ENCODE assay signal across 7 cellular contexts in genomic region chr3:139533781-139534443, GRCh38. TPM values are rescaled to one million over a fixed set of nuclear protein-coding genes. Genes with fewer than 3 reads are reported as not detected.
DNase-seq lines count a peak whose midpoint lies in the region; ATAC-seq, FAIRE-seq and TF ChIP-seq lines count a peak whose summit lies in the region.

No MANE protein-coding gene starts in this region.

- H3K23ac ChIP-seq in H1 (ENCODE audit: insufficient read length) = no peak overlapping the region

- H4K20me1 ChIP-seq in H1 (replicated peaks in 1 of 2; ENCODE audit: control insufficient read depth in 1 of 2, insufficient read depth in 2 of 2, low read length in 2 of 2) (no peaks in the 10 kb centered on the region), osteoblast (ENCODE audit: insufficient read depth, low read length) (no peaks in the 10 kb centered on the region), GM23338 (replicated peaks; ENCODE audit: insufficient read depth) (peaks cover 3% of the 10 kb centered on the region)

- H3K9me3 Mint-ChIP-seq in GM23338 = no peaks in the 10 kb centered on the region

- peaks cover 15% of the 10 kb centered on the region for H3K27me3 Mint-ChIP-seq in GM23338 (ENCODE audit: insufficient read depth, low read depth, poor library complexity)

- H2BK15ac ChIP-seq in H1 (ENCODE audit: low read length) = no peak overlapping the region

- POLR2A ChIA-PET in H1 (lab: Charles Lee; ENCODE audit: partially characterized antibody) = interaction anchor here (1.1 to 3.2 kb wide), 3 partner anchors 10 to 145 kb away, joined by 4 to 8 read pairs (median 5); partner anchors contain the start of gene COPB2

- H3K36me3 ChIP-seq in H1 (ENCODE audit: control insufficient read depth in 2 of 4, insufficient read depth in 4 of 4, low read length in 3 of 4) (no peaks in the 10 kb centered on the region), osteoblast (ENCODE audit: insufficient read depth, low read length) (no peaks in the 10 kb centered on the region), GM23338 (ENCODE audit: insufficient read depth) (no peaks in the 10 kb centered on the region; the same call in 1 of the 2 replicates)

- no peaks in the 10 kb centered on the region; the same call in 1 of the 2 replicates for H3K23me2 ChIP-seq in H1 (ENCODE audit: low read depth, low read length)

- H3K36me3 Mint-ChIP-seq in GM23338 (ENCODE audit: low read depth) = peaks cover 13% of the 10 kb centered on the region

- DNase-seq in H4 (ENCODE audit: low spot score) (peak; percentile 96), NCI-H2171 (lab: John Stamatoyannopoulos, UW) (peak; percentile 58), H1 (ENCODE audit: low read depth in 1 of 2, low spot score in 2 of 2) (no peak), osteoblast (ENCODE audit: insufficient read length, low spot score, missing footprints) (peak; percentile 68), GM23338 (ENCODE audit: low spot score) (no peak), AG20443 (ENCODE audit: low spot score) (no peak), dedifferentiated amniotic fluid mesenchymal stem cell (ENCODE audit: extremely low spot score) (no peak)

- TF ChIP-seq CTCF in H1 (IDR thresholded peaks at IDR 0.05; ENCODE audit: control extremely low read depth in 1 of 3, insufficient read depth in 1 of 3, low read depth in 1 of 3, low read length in 3 of 3) (no peak), osteoblast (IDR thresholded peaks at IDR 0.05; ENCODE audit: extremely low read depth, low read depth, low read length) (no peak), GM23338 (conservative IDR thresholded peaks at IDR 0.05; ENCODE audit: low read depth in 2 of 2) (no peak)

- no peak for TF ChIP-seq RAD21 in H1 (IDR thresholded peaks at IDR 0.05 in 1 of 2, conservative IDR thresholded peaks at IDR 0.05 in 1 of 2; ENCODE audit: low read depth in 2 of 2, low read length in 2 of 2)

- H3K27me3 ChIP-seq in H1 (replicated peaks in 1 of 4; ENCODE audit: control insufficient read depth in 3 of 4, extremely low read depth in 1 of 4, insufficient read depth in 3 of 4, low read length in 3 of 4) (peaks cover 0 to 15% (median 11%) of the 10 kb centered on the region in 4 experiments; a peak in 4 of 7 replicates), osteoblast (ENCODE audit: insufficient read depth, low read length) (peaks cover under 1% of the 10 kb centered on the region), GM23338 (ENCODE audit: insufficient read depth) (peaks cover 14% of the 10 kb centered on the region)

- no peak overlapping the region for H3K56ac ChIP-seq in H1 (replicated peaks; ENCODE audit: insufficient read length, low read depth, low read length)

- H3K18ac ChIP-seq in H1 (ENCODE audit: extremely low read depth, low read length) = 0 out of 2 replicates have a peak overlapping the region, but pooled peaks have one; percentile 5

- no peak overlapping the region for H3K4ac ChIP-seq in H1 (replicated peaks; ENCODE audit: insufficient read length, low read depth, low read length)

- H2BK120ac ChIP-seq in H1 (replicated peaks; ENCODE audit: low read depth, low read length) = no peak overlapping the region

- H3K4me3 ChIP-seq in H1 (ENCODE audit: extremely low read depth in 1 of 4, insufficient read depth in 2 of 4, low read depth in 3 of 4, low read length in 4 of 4) (no peak overlapping the region), osteoblast (ENCODE audit: insufficient read depth, low read length) (no peak overlapping the region), GM23338 (no peak overlapping the region)

- CTCF ChIA-PET in H1 (lab: Charles Lee; ENCODE audit: partially characterized antibody) = interaction anchor here (0.8 to 3.2 kb wide), 6 partner anchors 8 to 106 kb away, joined by 3 to 14 read pairs (median 7); no protein-coding TSS in a partner anchor

- H2BK12ac ChIP-seq in H1 (ENCODE audit: low read depth, low read length) = no peak overlapping the region

- H2AK5ac ChIP-seq in H1 (ENCODE audit: low read depth, low read length) = no peak overlapping the region

- no peaks in the 10 kb centered on the region for H3K9me2 ChIP-seq in GM23338 (ENCODE audit: insufficient read depth)

- H4K91ac ChIP-seq in H1 (replicated peaks; ENCODE audit: insufficient read length, low read length) = no peak overlapping the region

- no peak overlapping the region for H3K14ac ChIP-seq in H1 (ENCODE audit: insufficient read length)

- H2BK5ac ChIP-seq in H1 (ENCODE audit: low read depth, low read length) = no peak overlapping the region

- 83% methylated on average over 15 of the region's 15 CpGs; no CpG with 5 or more reads in 1 of the 2 experiments for WGBS in H1 (ENCODE audit: extremely low coverage in 1 of 2, insufficient coverage in 1 of 2, insufficient read length in 1 of 2, insufficient replicate concordance in 2 of 2, low coverage in 1 of 2, low lambda C conversion rate in 2 of 2, missing lambda C conversion rate in 1 of 2), 2 experiments

- H3K4me1 Mint-ChIP-seq in GM23338 = peaks cover 62% of the 10 kb centered on the region

- H3K4me1 ChIP-seq in H1 (replicated peaks in 1 of 4; ENCODE audit: control insufficient read depth in 3 of 4, insufficient read depth in 4 of 4, low read length in 3 of 4) = peaks cover 2 to 22% (median 21%) of the 10 kb centered on the region in 4 experiments
- peaks cover 11% of the 10 kb centered on the region for H3K4me1 ChIP-seq in osteoblast (ENCODE audit: insufficient read depth, low read length)
- H3K4me1 ChIP-seq in GM23338 (ENCODE audit: insufficient read depth) = peaks cover 43% of the 10 kb centered on the region

- no peaks in the 10 kb centered on the region for H3K79me1 ChIP-seq in H1 (ENCODE audit: low read depth, low read length)

- no peak overlapping the region for H4K5ac ChIP-seq in H1 (ENCODE audit: insufficient read length, low read depth, low read length)

- H3K27ac ChIP-seq in H1 (ENCODE audit: low read depth, low read length) (no peak overlapping the region), osteoblast (ENCODE audit: low read depth, low read length) (no peak overlapping the region), GM23338 (ENCODE audit: low read depth) (no peak overlapping the region)

- no peaks in the 10 kb centered on the region; a peak in 1 of 4 replicates for H3K9me3 ChIP-seq in H1 (ENCODE audit: insufficient read depth in 2 of 2, low read depth in 1 of 2, low read length in 1 of 2)
- no peaks in the 10 kb centered on the region for H3K9me3 ChIP-seq in osteoblast (ENCODE audit: low read depth, low read length)

- no peak overlapping the region for H3K27ac Mint-ChIP-seq in GM23338

- no peak for TF ChIP-seq POLR2A in H1 (IDR thresholded peaks at IDR 0.05; ENCODE audit: control extremely low read depth in 1 of 2, low read depth in 2 of 2, low read length in 2 of 2)

- H3K4me3 Mint-ChIP-seq in GM23338 = no peak overlapping the region

- H2BK20ac ChIP-seq in H1 (ENCODE audit: low read length) = no peak overlapping the region; the same call in 1 of the 2 replicates

- no peak overlapping the region; a peak in 1 of 7 replicates for H3K9ac ChIP-seq in H1 (replicated peaks in 1 of 4; ENCODE audit: extremely low read depth in 1 of 4, low read depth in 3 of 4, low read length in 3 of 4)

- H2AFZ ChIP-seq in H1 (ENCODE audit: low read length) = no peak overlapping the region
- H2AFZ ChIP-seq in osteoblast (ENCODE audit: low read length) = no peak overlapping the region
- H2AFZ ChIP-seq in GM23338 = no peak overlapping the region

- H3K4me2 ChIP-seq in H1 (ENCODE audit: insufficient read depth in 1 of 2, low read depth in 2 of 2, low read length in 2 of 2) (no peak overlapping the region), osteoblast (ENCODE audit: insufficient read depth, low read length) (peak overlapping the region; percentile 12), GM23338 (no peak overlapping the region)

- no peak overlapping the region; the same call in 1 of the 2 replicates for H4K8ac ChIP-seq in H1 (ENCODE audit: extremely low read depth, insufficient read depth, low read length)

- TF ChIP-seq EP300 in H1 (IDR thresholded peaks at IDR 0.05; ENCODE audit: borderline replicate concordance in 1 of 2, low read depth in 2 of 2, low read length in 2 of 2) = no peak

- no peaks in the 10 kb centered on the region for H3F3A ChIP-seq in GM23338 (replicated peaks; ENCODE audit: low read depth)

- FAIRE-seq in H1 (lab: Jason Lieb, UNC) = no peak

- ATAC-seq in GM23338 = no peak

- H3K79me2 ChIP-seq in H1 (ENCODE audit: control insufficient read depth in 1 of 2, insufficient read depth in 2 of 2, low read length in 2 of 2) = no peaks in the 10 kb centered on the region
- no peaks in the 10 kb centered on the region for H3K79me2 ChIP-seq in osteoblast (ENCODE audit: insufficient read depth, low read length)
- H3K79me2 ChIP-seq in GM23338 (replicated peaks; ENCODE audit: insufficient read depth) = no peaks in the 10 kb centered on the region

TF ChIP-seq in GM23338, 12 proteins besides CTCF, POLR2A, EP300 and RAD21 (continues in another document):
- TF ChIP-seq EZH2 (IDR thresholded peaks at IDR 0.05; ENCODE audit: low read depth, unreplicated experiment) = no peak

RNA-seq across cellular contexts. Expression of gene RBP1, which starts 5.6 kb away (rescaled TPM):
- 4.8 TPM in 1 of 2 replicates, not detected in the other for total RNA-seq in H4 (2014; rRNA removed; shearing (Covaris generic))
- 47.8 and 56.6 TPM in 2 replicates for total RNA-seq in H1 (2021; fragmentation: NEBNext Ultra II Directional; extraction: Animal tissue kit (Norgen Biotek cat#: 25700))
- polyA plus RNA-seq in H1 (2011; rRNA removed) (54.5 and 79.4 TPM in 2 replicates), GM23338 (2016; fragmentation: Nextera tagmentation; extraction: Ambion mirVana) (112 and 113 TPM in 2 replicates)
- 84.5 TPM for polyA plus RNA-seq in H1 (2011; cell fraction: cytosol; rRNA removed)
- polyA plus RNA-seq in H1 (2011; cell fraction: nucleus; rRNA removed) = 34.5 TPM
- polyA plus RNA-seq in H1 (2012, experiment 1 of 2) = 57.6 to 87.8 TPM (median 79.2 TPM) in 4 replicates
- polyA plus RNA-seq in H1 (2012, experiment 2 of 2) = 41.5 TPM
- polyA plus RNA-seq in H1 (2013, experiment 1 of 2) = 44.4 TPM
- polyA plus RNA-seq in H1 (2013, experiment 2 of 2) = 47.2 TPM
- 24.6 and 35.3 TPM in 2 replicates for polyA minus RNA-seq in H1 (2011; rRNA and poly(A)+ RNA removed)
- polyA minus RNA-seq in H1 (2011; cell fraction: cytosol; rRNA and poly(A)+ RNA removed) = 8.4 TPM
- polyA minus RNA-seq in H1 (2011; cell fraction: nucleus; rRNA and poly(A)+ RNA removed) = 14.8 TPM
- 1.4 and 2.4 TPM in 2 replicates for total RNA-seq in osteoblast
- 18.0 and 18.5 TPM in 2 replicates for total RNA-seq in GM23338 (2014; rRNA removed; shearing (Covaris generic))

RNA-seq across cellular contexts. Expression of gene RBP2, which starts 57.6 kb away (rescaled TPM):
- not detected in 2 replicates for total RNA-seq in H4 (2014; rRNA removed; shearing (Covaris generic))
- not detected in 2 replicates for total RNA-seq in H1 (2021; fragmentation: NEBNext Ultra II Directional; extraction: Animal tissue kit (Norgen Biotek cat#: 25700))
- polyA plus RNA-seq in H1 (2011; rRNA removed) (not detected in 2 replicates), GM23338 (2016; fragmentation: Nextera tagmentation; extraction: Ambion mirVana) (not detected in 2 replicates)
- not detected for polyA plus RNA-seq in H1 (2011; cell fraction: cytosol; rRNA removed)
- polyA plus RNA-seq in H1 (2011; cell fraction: nucleus; rRNA removed) = not detected
- polyA plus RNA-seq in H1 (2012, experiment 1 of 2) = 0.27 TPM in 1 of 4 replicates, not detected in the others
- polyA plus RNA-seq in H1 (2012, experiment 2 of 2) = not detected
- not detected for polyA plus RNA-seq in H1 (2013, experiment 1 of 2)
- polyA plus RNA-seq in H1 (2013, experiment 2 of 2) = not detected
- not detected in 2 replicates for polyA minus RNA-seq in H1 (2011; rRNA and poly(A)+ RNA removed)
- not detected for polyA minus RNA-seq in H1 (2011; cell fraction: cytosol; rRNA and poly(A)+ RNA removed)
- not detected for polyA minus RNA-seq in H1 (2011; cell fraction: nucleus; rRNA and poly(A)+ RNA removed)
- not detected in 2 replicates for total RNA-seq in osteoblast
- total RNA-seq in GM23338 (2014; rRNA removed; shearing (Covaris generic)) = not detected in 2 replicates

Comparison
In these comparisons a context has a peak if more than half of its experiments do, and no peak if none do; other contexts are left out.
1. DNase-seq: peak in H4 (single experiment), NCI-H2171 (single experiment) and osteoblast (single experiment); none in H1 (0 of 2), GM23338 (single experiment), AG20443 (single experiment) and dedifferentiated amniotic fluid mesenchymal stem cell (single experiment).